9 cellular contexts compared by ENCODE assay signal in the genomic region with DNA sequence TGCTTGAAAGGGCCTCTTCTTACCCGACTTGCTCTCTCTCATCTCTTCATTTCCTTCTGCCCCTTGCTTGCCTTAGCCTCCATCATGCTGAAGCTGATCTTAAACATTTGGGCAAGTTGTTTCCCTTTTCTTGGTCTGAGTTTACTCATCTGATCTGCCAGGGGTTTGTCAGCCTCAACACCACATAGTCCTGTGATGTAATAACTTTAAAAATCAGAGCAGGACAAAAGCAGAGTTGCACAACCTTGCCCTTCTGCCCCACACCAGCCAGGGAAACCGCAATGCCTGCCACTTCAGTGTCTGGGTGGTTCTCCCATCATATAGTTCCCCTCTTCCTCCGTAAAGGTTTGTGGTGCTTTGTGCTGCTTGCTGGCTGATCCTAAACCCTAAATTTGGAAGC. TPM values are rescaled to one million over a fixed set of nuclear protein-coding genes. Genes with fewer than 3 reads are reported as not detected.
A peak's percentile ranks its signal among the peaks of the same experiment; 100 is the strongest.
DNase-seq lines count a peak whose midpoint lies in the region; ATAC-seq and TF ChIP-seq lines count a peak whose summit lies in the region.
"Had no signal": no experiment of that assay in that cellular context is flagged by ENCODE, and none has a peak within 500 bp of the region (broad histone marks: within the 10 kb centered on the region; RNA-seq: fewer than 3 reads in every experiment).

No MANE protein-coding gene starts in this region.

- TF ChIP-seq POLR2A in gastrocnemius medialis (IDR thresholded peaks at IDR 0.05) = no peak
- TF ChIP-seq POLR2A in esophagus muscularis mucosa (IDR thresholded peaks at IDR 0.05; ENCODE audit: low read depth) = no peak

- in situ Hi-C loops in GM23248 (cut with MboI) (no loop called here), gastrocnemius medialis (cut with MboI; ENCODE audit: low sequenced_read_pairs in 4 of 4) (no loop called here)

- H3K27ac ChIP-seq in GM23248 (no peak overlapping the region), gastrocnemius medialis (no peak overlapping the region), esophagus muscularis mucosa (replicated peaks in 1 of 4) (no peak overlapping the region)

- no peak overlapping the region for H3K4me2 ChIP-seq in GM23248 (ENCODE audit: unreplicated experiment)

- H3K27me3 ChIP-seq in GM23248 (replicated peaks; ENCODE audit: insufficient read depth) = no peaks in the 10 kb centered on the region
- no peaks in the 10 kb centered on the region for H3K27me3 ChIP-seq in gastrocnemius medialis
- H3K27me3 ChIP-seq in esophagus muscularis mucosa = no peaks in the 10 kb centered on the region

- intact Hi-C loops in gastrocnemius medialis (cut with DNase I; ENCODE audit: low total_unique reads) = no loop called here
- intact Hi-C loops in esophagus muscularis mucosa (cut with DNase I) = no loop called here

- H3K4me1 ChIP-seq in GM23248 (ENCODE audit: insufficient read depth) (peaks cover 36% of the 10 kb centered on the region), gastrocnemius medialis (no peaks in the 10 kb centered on the region), esophagus muscularis mucosa (no peaks in the 10 kb centered on the region)

- H3K4me3 ChIP-seq in GM23248 (no peak overlapping the region), gastrocnemius medialis (no peak overlapping the region), esophagus muscularis mucosa (no peak overlapping the region)

- H3K36me3 ChIP-seq in GM23248 (ENCODE audit: low read depth) = no peaks in the 10 kb centered on the region
- H3K36me3 ChIP-seq in gastrocnemius medialis = no peaks in the 10 kb centered on the region
- no peaks in the 10 kb centered on the region for H3K36me3 ChIP-seq in esophagus muscularis mucosa

- peak; percentile 64 for DNase-seq in GM23248
- peak; percentile 81 for DNase-seq in RPMI7951 (ENCODE audit: low read depth)
- DNase-seq in globus pallidus (ENCODE audit: low spot score) = peak; percentile 61
- peak; percentile 2 to 21 for DNase-seq in gastrocnemius medialis
- no peak for DNase-seq in esophagus muscularis mucosa (ENCODE audit: extremely low spot score)
- DNase-seq in DMS79 (lab: John Stamatoyannopoulos, UW) = no peak

- no peaks in the 10 kb centered on the region for H4K20me1 ChIP-seq in GM23248 (ENCODE audit: insufficient read depth)

- H3K79me2 ChIP-seq in GM23248 (ENCODE audit: insufficient read depth) = no peaks in the 10 kb centered on the region

- H3K9me3 ChIP-seq in GM23248 (ENCODE audit: low read depth) = no peaks in the 10 kb centered on the region
- H3K9me3 ChIP-seq in gastrocnemius medialis = no peaks in the 10 kb centered on the region
- H3K9me3 ChIP-seq in esophagus muscularis mucosa = no peaks in the 10 kb centered on the region

- H3K9me2 ChIP-seq in GM23248 (ENCODE audit: insufficient read depth) = no peaks in the 10 kb centered on the region

- WGBS in GM23248 (ENCODE audit: low coverage in 1 of 2, low lambda C conversion rate in 2 of 2, missing lambda C conversion rate in 2 of 2), 2 experiments = 70 to 75% methylated on average over 3 of the region's 3 CpGs
- WGBS in esophagus muscularis mucosa = 74% methylated on average over 3 of the region's 3 CpGs

- peaks cover 10% of the 10 kb centered on the region; the same call in 1 of the 2 replicates for H3F3A ChIP-seq in GM23248 (ENCODE audit: insufficient read depth)

- TF ChIP-seq CTCF in gastrocnemius medialis (IDR thresholded peaks at IDR 0.05 in 4 of 5, conservative IDR thresholded peaks at IDR 0.05 in 1 of 5) (no peak), esophagus muscularis mucosa (IDR thresholded peaks at IDR 0.05) (no peak)

- ATAC-seq in gastrocnemius medialis = no peak
- ATAC-seq in SK-N-SH treated with all-trans-retinoic acid at 6 μM for 48 hours = no peak
- no peak for ATAC-seq in HG03571 (IDR thresholded peaks at IDR 0.05; ENCODE audit: unreplicated experiment)

- TF ChIP-seq EP300 in esophagus muscularis mucosa (IDR thresholded peaks at IDR 0.05) = no peak

- no peak overlapping the region for H2AFZ ChIP-seq in GM23248

- no peak overlapping the region for H3K9ac ChIP-seq in GM23248

TF ChIP-seq in SK-N-SH treated with all-trans-retinoic acid at 6 μM for 48 hours, 23 proteins besides CTCF, POLR2A, EP300 and RAD21:
- TF ChIP-seq SNAI2 (CRISPR knock-in tag; IDR thresholded peaks at IDR 0.05) = no peak
- TF ChIP-seq ZFP3 (CRISPR knock-in tag; IDR thresholded peaks at IDR 0.05) = no peak
- TF ChIP-seq TOX (CRISPR knock-in tag; IDR thresholded peaks at IDR 0.05; ENCODE audit: borderline replicate concordance) = no peak
- TF ChIP-seq RARB (CRISPR knock-in tag; IDR thresholded peaks at IDR 0.05) = no peak
- no peak for TF ChIP-seq ARNTL (CRISPR knock-in tag; IDR thresholded peaks at IDR 0.05; ENCODE audit: borderline replicate concordance, low read depth)
- TF ChIP-seq PPARA (CRISPR knock-in tag; IDR thresholded peaks at IDR 0.05; ENCODE audit: borderline replicate concordance) = no peak
- TF ChIP-seq TCF4 (CRISPR knock-in tag; IDR thresholded peaks at IDR 0.05; ENCODE audit: borderline replicate concordance) = no peak
- TF ChIP-seq ESRRG (CRISPR knock-in tag; IDR thresholded peaks at IDR 0.05) = no peak
- TF ChIP-seq OSR1 (CRISPR knock-in tag; IDR thresholded peaks at IDR 0.05) = no peak
- TF ChIP-seq, protein P1, sequence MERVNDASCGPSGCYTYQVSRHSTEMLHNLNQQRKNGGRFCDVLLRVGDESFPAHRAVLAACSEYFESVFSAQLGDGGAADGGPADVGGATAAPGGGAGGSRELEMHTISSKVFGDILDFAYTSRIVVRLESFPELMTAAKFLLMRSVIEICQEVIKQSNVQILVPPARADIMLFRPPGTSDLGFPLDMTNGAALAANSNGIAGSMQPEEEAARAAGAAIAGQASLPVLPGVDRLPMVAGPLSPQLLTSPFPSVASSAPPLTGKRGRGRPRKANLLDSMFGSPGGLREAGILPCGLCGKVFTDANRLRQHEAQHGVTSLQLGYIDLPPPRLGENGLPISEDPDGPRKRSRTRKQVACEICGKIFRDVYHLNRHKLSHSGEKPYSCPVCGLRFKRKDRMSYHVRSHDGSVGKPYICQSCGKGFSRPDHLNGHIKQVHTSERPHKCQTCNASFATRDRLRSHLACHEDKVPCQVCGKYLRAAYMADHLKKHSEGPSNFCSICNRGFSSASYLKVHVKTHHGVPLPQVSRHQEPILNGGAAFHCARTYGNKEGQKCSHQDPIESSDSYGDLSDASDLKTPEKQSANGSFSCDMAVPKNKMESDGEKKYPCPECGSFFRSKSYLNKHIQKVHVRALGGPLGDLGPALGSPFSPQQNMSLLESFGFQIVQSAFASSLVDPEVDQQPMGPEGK (CRISPR knock-in tag; IDR thresholded peaks at IDR 0.05; ENCODE audit: borderline replicate concordance) = no peak
- TF ChIP-seq ZC3H10 (CRISPR knock-in tag; IDR thresholded peaks at IDR 0.05) = no peak

RNA-seq across cellular contexts. Expression of a gene that starts 9.9 kb away (rescaled TPM):
- not detected in 2 replicates for total RNA-seq in GM23248 (2014; rRNA removed; shearing (Covaris generic))
- not detected in 2 replicates for polyA plus RNA-seq in GM23248 (2016; fragmentation: Nextera tagmentation; extraction: Ambion mirVana)
- not detected in 2 replicates for total RNA-seq in RPMI7951 (2014; rRNA removed; shearing (Covaris generic))
- not detected for total RNA-seq in gastrocnemius medialis
- total RNA-seq in esophagus muscularis mucosa = not detected
- total RNA-seq: G401 had no signal

RNA-seq across cellular contexts. Expression of a gene that starts 32.8 kb away (rescaled TPM):
- not detected in 2 replicates for total RNA-seq in GM23248 (2014; rRNA removed; shearing (Covaris generic))
- polyA plus RNA-seq in GM23248 (2016; fragmentation: Nextera tagmentation; extraction: Ambion mirVana) = not detected in 2 replicates
- total RNA-seq in RPMI7951 (2014; rRNA removed; shearing (Covaris generic)) = not detected in 2 replicates
- total RNA-seq in gastrocnemius medialis (not detected), esophagus muscularis mucosa (under 1 TPM in 1 of 4 donors, not detected in 3; 0.33 TPM)
- total RNA-seq: G401 had no signal

RNA-seq across cellular contexts. Expression of a gene that starts 59.0 kb away (rescaled TPM):
- total RNA-seq in GM23248 (2014; rRNA removed; shearing (Covaris generic)) = 0.22 TPM in 1 of 2 replicates, not detected in the other
- polyA plus RNA-seq in GM23248 (2016; fragmentation: Nextera tagmentation; extraction: Ambion mirVana) = not detected in 2 replicates
- not detected in 2 replicates for total RNA-seq in RPMI7951 (2014; rRNA removed; shearing (Covaris generic))
- total RNA-seq in gastrocnemius medialis (not detected), esophagus muscularis mucosa (not detected)
- total RNA-seq: G401 had no signal

Comparison
In these comparisons a context has a peak if more than half of its experiments do, and no peak if none do; other contexts are left out.
1. DNase-seq: peak in GM23248 (single experiment), RPMI7951 (single experiment), globus pallidus (single experiment) and gastrocnemius medialis (2 of 2); none in esophagus muscularis mucosa (single experiment) and DMS79 (single experiment).